Comparison of ENCODE assay signal across 14 cellular contexts in the genomic region with DNA sequence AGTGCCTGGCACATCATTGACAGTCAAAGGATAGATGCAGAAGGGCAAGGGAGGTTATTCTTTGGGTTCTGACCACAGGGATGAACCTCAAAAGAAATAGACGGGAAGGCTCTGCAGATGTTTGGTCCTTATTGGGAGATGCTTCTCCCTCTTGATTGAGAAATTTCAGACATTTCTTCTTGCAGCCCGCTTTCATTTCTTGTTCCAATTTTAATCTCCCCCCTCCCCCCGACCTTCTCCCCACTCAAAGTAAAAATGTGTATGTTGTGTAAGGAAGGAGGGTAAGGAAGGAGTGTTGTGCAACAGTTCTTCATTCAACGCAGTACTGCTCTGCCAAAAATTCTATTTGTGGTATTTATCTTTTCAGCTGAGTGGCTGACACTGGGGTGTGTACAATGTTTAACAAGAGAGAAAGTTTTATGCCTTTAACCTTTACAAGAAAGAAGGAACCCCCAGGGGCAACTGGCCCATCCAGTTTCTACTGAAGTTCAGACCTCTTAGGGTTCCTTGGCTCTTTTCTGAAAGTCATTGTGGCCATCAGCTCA. TPM values are rescaled to one million over a fixed set of nuclear protein-coding genes. Genes with fewer than 3 reads are reported as not detected.
A peak's percentile ranks its signal among the peaks of the same experiment; 100 is the strongest.
DNase-seq lines count a peak whose midpoint lies in the region; ATAC-seq, FAIRE-seq and TF ChIP-seq lines count a peak whose summit lies in the region.
"Had no signal": no experiment of that assay in that cellular context is flagged by ENCODE, and none has a peak within 500 bp of the region (broad histone marks: within the 10 kb centered on the region; RNA-seq: fewer than 3 reads in every experiment).

No MANE protein-coding gene starts in this region.

- TF ChIP-seq CTCF in NB4 (IDR thresholded peaks at IDR 0.05; ENCODE audit: low read depth, low read length) (no peak), epithelial cell of esophagus (IDR thresholded peaks at IDR 0.05; ENCODE audit: insufficient read depth, low read depth, low read length, missing control alignments) (no peak), mucosa of descending colon (IDR thresholded peaks at IDR 0.05) (no peak)

- H3K36me3 ChIP-seq in mucosa of descending colon (ENCODE audit: low read depth), result no peaks in the 10 kb centered on the region

- peaks cover 15% of the 10 kb centered on the region for H3K4me1 ChIP-seq in mucosa of descending colon (ENCODE audit: low read depth)

- DNase-seq in AG20443 (ENCODE audit: low spot score) (peak; percentile 44), NB4 (ENCODE audit: low read depth) (peak; percentile 80), epithelial cell of esophagus (ENCODE audit: low read depth) (peak; percentile 30), mucosa of descending colon (peak in 1 of 3 donors; percentile 20), G401 (ENCODE audit: low spot score) (no peak), GM12892 (ENCODE audit: insufficient read length) (no peak)
- no peak for DNase-seq in activated effector memory CD4-positive, alpha-beta T cell treated with anti-CD3 and anti-CD28 coated beads, Interleukin-2, amount 50 U/mL, for 16 hours
- DNase-seq: effector CD4-positive, alpha-beta T cell; Karpas-422; naive B cell; stimulated activated naive CD8-positive, alpha-beta T cell treated with anti-CD3 and anti-CD28 coated beads, Interleukin-15, Interleukin-2, amounts not matched to agents 100 U/mL and 50 U/mL, for 24 hours; SW 1271 had no signal

- H3K27me3 Mint-ChIP-seq in stimulated activated memory B cell treated with anti-CD40 and anti-IgM and Interleukin-4, amounts not matched to agents 10 μg/mL and 1 μg/mL and 100 μg/mL, for 72 hours, result no peaks in the 10 kb centered on the region

- H3K27ac Mint-ChIP-seq in stimulated activated memory B cell treated with anti-CD40 and anti-IgM and Interleukin-4, amounts not matched to agents 10 μg/mL and 1 μg/mL and 100 μg/mL, for 72 hours, result no peak overlapping the region

- TF ChIP-seq POLR2A in NB4 (IDR thresholded peaks at IDR 0.05; ENCODE audit: extremely low read depth, insufficient read length) (no peak), GM12892 (IDR thresholded peaks at IDR 0.05; ENCODE audit: low read depth, low read length) (no peak)

- H3K4me3 Mint-ChIP-seq in stimulated activated memory B cell treated with anti-CD40 and anti-IgM and Interleukin-4, amounts not matched to agents 10 μg/mL and 1 μg/mL and 100 μg/mL, for 72 hours, result no peak overlapping the region

- H3K9me3 Mint-ChIP-seq in stimulated activated memory B cell treated with anti-CD40 and anti-IgM and Interleukin-4, amounts not matched to agents 10 μg/mL and 1 μg/mL and 100 μg/mL, for 72 hours, result no peaks in the 10 kb centered on the region
- H3K9me3 Mint-ChIP-seq: naive B cell had no signal

- no peaks in the 10 kb centered on the region for H3K4me1 Mint-ChIP-seq in stimulated activated memory B cell treated with anti-CD40 and anti-IgM and Interleukin-4, amounts not matched to agents 10 μg/mL and 1 μg/mL and 100 μg/mL, for 72 hours

- FAIRE-seq in GM12892 (lab: Jason Lieb, UNC), result no peak

- H3K36me3 Mint-ChIP-seq in stimulated activated memory B cell treated with anti-CD40 and anti-IgM and Interleukin-4, amounts not matched to agents 10 μg/mL and 1 μg/mL and 100 μg/mL, for 72 hours, result no peaks in the 10 kb centered on the region
- H3K36me3 Mint-ChIP-seq: naive B cell had no signal

- in situ Hi-C loops in G401 (cut with HindIII; ENCODE audit: low sequenced_read_pairs), result no loop called here

- ATAC-seq in mucosa of descending colon, result peak; percentile 61
- no peak for ATAC-seq in stimulated activated memory B cell treated with anti-CD40 and anti-IgM and Interleukin-4, amounts not matched to agents 10 μg/mL and 1 μg/mL and 100 μg/mL, for 72 hours
- ATAC-seq: activated naive CD4-positive, alpha-beta T cell treated with anti-CD3 and anti-CD28 coated beads, Interleukin-2, amount 50 U/mL, for 72 hours had no signal

- H3K4me3 ChIP-seq in NB4 (ENCODE audit: low read depth, low read length), result no peak overlapping the region
- H3K4me3 ChIP-seq in epithelial cell of esophagus (ENCODE audit: low read length), result no peak overlapping the region
- no peak overlapping the region for H3K4me3 ChIP-seq in mucosa of descending colon

- H3K9me3 ChIP-seq in mucosa of descending colon, result no peaks in the 10 kb centered on the region

- intact Hi-C loops in mucosa of descending colon (cut with DNase I, micrococcal nuclease), result no loop called here

RNA-seq across cellular contexts. Expression of a gene that starts 46.3 kb away (rescaled TPM):
- total RNA-seq in mucosa of descending colon, result 1 to 10 TPM in 2 of 3 donors, under 1 TPM in 1; 0.80 to 8.7 (median 2.8) TPM
- not detected in 2 replicates for total RNA-seq in G401 (2014; rRNA removed; shearing (Covaris generic))
- polyA plus RNA-seq in GM12892 (2012; ENCODE audit: missing spikeins), result not detected

Comparison
In these comparisons a context has a peak if more than half of its experiments do, and no peak if none do; other contexts are left out.
1. DNase-seq: peak in AG20443 (single experiment), NB4 (single experiment) and epithelial cell of esophagus (single experiment); none in activated effector memory CD4-positive, alpha-beta T cell treated with anti-CD3 and anti-CD28 coated beads, Interleukin-2, amount 50 U/mL, for 16 hours (single experiment), G401 (single experiment) and GM12892 (single experiment).